31 cellular contexts compared by ENCODE assay signal in the genomic region with DNA sequence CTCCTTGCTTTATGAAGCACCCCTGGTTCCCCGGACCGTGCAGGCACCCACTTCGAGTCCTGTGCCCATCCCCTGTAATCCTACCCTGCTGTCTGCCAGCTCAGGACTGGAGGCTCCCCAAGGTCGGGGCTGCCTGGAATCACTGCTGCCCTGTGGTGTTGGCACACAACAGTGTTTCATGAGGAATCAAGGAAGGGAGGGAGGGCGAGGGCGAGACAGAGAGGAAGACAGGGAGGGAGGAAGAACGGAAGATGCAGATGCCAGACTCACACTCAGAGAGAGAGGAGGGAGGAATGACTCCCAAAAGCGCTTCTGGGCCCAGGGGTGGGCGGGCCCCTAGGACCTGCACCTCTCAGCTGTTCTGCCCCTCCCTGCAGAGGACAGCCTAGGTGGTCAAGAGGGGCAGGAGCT. TPM values are rescaled to one million over a fixed set of nuclear protein-coding genes. Genes with fewer than 3 reads are reported as not detected.
"Had no signal": no experiment of that assay in that cellular context is flagged by ENCODE, and none has a peak within 500 bp of the region (broad histone marks: within the 10 kb centered on the region; RNA-seq: fewer than 3 reads in every experiment).

No MANE protein-coding gene starts in this region.

- H3K36me3 ChIP-seq: breast epithelium had no signal

- DNase-seq: activated B cell treated with CpG ODN at 0.5 μM for 24 hours; activated CD4-positive, alpha-beta memory T cell treated with anti-CD3 and anti-CD28 coated beads for 36 hours; activated CD4-positive, alpha-beta T cell treated with anti-CD3 and anti-CD28 coated beads for 4 hours; activated CD4-positive, alpha-beta T cell treated with anti-CD3 and anti-CD28 coated beads, Interleukin-2, amount 50 U/mL, for 1 hour; activated CD4-positive, CD25-positive, alpha-beta regulatory T cell treated with anti-CD3 and anti-CD28 coated beads, Interleukin-2, amount 50 U/mL, for 72 hours; activated CD8-positive, alpha-beta memory T cell treated with anti-CD3 and anti-CD28 coated beads, Interleukin-2, amount 50 U/mL, for 4 hours; activated effector memory CD4-positive, alpha-beta T cell treated with Interleukin-2 at 50 U/mL for 16 hours; activated naive CD4-positive, alpha-beta T cell treated with anti-CD3 and anti-CD28 coated beads, Interleukin-2, amount 10 ng/mL, durations not matched to agents 7 days and 5 days; activated naive CD8-positive, alpha-beta T cell treated with anti-CD3 and anti-CD28 coated beads, Interleukin-2, amount 50 U/mL, for 24 hours; activated T-cell treated with anti-CD3 and anti-CD28 coated beads, Interleukin-2, amount 50 U/mL, for 48 hours; amniotic stem cell; body of pancreas; Karpas-422; KBM-7; NCI-H1092; NCI-H1436 treated with DMSO at 0.1 percent for 48 hours; NCI-H1694 treated with DMSO at 0.1 percent for 48 hours; NCI-H2029; NCI-H345; NCI-H524 treated with DMSO at 0.1 percent for 48 hours; NK-92 treated with Interleukin-12 subunit alpha and Interleukin-12 subunit beta, amount 100 ng/mL, for 24 hours; OCI-M1; SIG-M5; T-cell; T-helper 17 cell; T-helper 9 cell had no signal

- H3K27ac Mint-ChIP-seq: activated B cell treated with CpG ODN at 0.5 μM for 24 hours; activated CD4-positive, alpha-beta memory T cell treated with anti-CD3 and anti-CD28 coated beads for 36 hours; activated naive CD4-positive, alpha-beta T cell treated with anti-CD3 and anti-CD28 coated beads, Interleukin-2, amount 10 ng/mL, durations not matched to agents 7 days and 5 days; activated naive CD8-positive, alpha-beta T cell; activated naive CD8-positive, alpha-beta T cell treated with anti-CD3 and anti-CD28 coated beads, Interleukin-2, amount 50 U/mL, for 24 hours; IgD-negative memory B cell; T-cell; T-helper 17 cell had no signal

- ATAC-seq: activated naive CD8-positive, alpha-beta T cell treated with anti-CD3 and anti-CD28 coated beads, Interleukin-2, amount 50 U/mL, for 24 hours; body of pancreas; SK-N-SH treated with all-trans-retinoic acid at 6 μM for 48 hours; T-cell; T-helper 17 cell had no signal

- H3K4me1 ChIP-seq: breast epithelium had no signal

- H3K4me1 Mint-ChIP-seq: activated B cell treated with CpG ODN at 0.5 μM for 24 hours; activated naive CD8-positive, alpha-beta T cell treated with anti-CD3 and anti-CD28 coated beads, Interleukin-2, amount 50 U/mL, for 24 hours; T-helper 17 cell had no signal

- H3K27ac ChIP-seq: body of pancreas, breast epithelium, VCaP had no signal

- H3K36me3 Mint-ChIP-seq: activated CD4-positive, alpha-beta memory T cell treated with anti-CD3 and anti-CD28 coated beads for 36 hours; activated naive CD4-positive, alpha-beta T cell treated with anti-CD3 and anti-CD28 coated beads, Interleukin-2, amount 10 ng/mL, durations not matched to agents 7 days and 5 days; activated naive CD8-positive, alpha-beta T cell; IgD-negative memory B cell; T-cell had no signal

- H3K4me3 Mint-ChIP-seq: activated B cell treated with CpG ODN at 0.5 μM for 24 hours; activated CD4-positive, alpha-beta memory T cell treated with anti-CD3 and anti-CD28 coated beads for 36 hours; activated naive CD4-positive, alpha-beta T cell treated with anti-CD3 and anti-CD28 coated beads, Interleukin-2, amount 10 ng/mL, durations not matched to agents 7 days and 5 days; activated naive CD8-positive, alpha-beta T cell; activated naive CD8-positive, alpha-beta T cell treated with anti-CD3 and anti-CD28 coated beads, Interleukin-2, amount 50 U/mL, for 24 hours; IgD-negative memory B cell; T-cell; T-helper 17 cell had no signal

- H3K4me3 ChIP-seq: body of pancreas, breast epithelium had no signal

- H3K27me3 ChIP-seq: body of pancreas had no signal

RNA-seq across cellular contexts. Expression of gene ADRA2C, which starts 42.9 kb away (rescaled TPM):
- total RNA-seq: activated B cell treated with CpG ODN at 0.5 μM for 24 hours; activated CD4-positive, alpha-beta memory T cell treated with anti-CD3 and anti-CD28 coated beads for 36 hours; T-helper 17 cell had no signal
- polyA plus RNA-seq: IgD-negative memory B cell had no signal
